Comparison of ENCODE assay signal across 24 cellular contexts in the genomic region with DNA sequence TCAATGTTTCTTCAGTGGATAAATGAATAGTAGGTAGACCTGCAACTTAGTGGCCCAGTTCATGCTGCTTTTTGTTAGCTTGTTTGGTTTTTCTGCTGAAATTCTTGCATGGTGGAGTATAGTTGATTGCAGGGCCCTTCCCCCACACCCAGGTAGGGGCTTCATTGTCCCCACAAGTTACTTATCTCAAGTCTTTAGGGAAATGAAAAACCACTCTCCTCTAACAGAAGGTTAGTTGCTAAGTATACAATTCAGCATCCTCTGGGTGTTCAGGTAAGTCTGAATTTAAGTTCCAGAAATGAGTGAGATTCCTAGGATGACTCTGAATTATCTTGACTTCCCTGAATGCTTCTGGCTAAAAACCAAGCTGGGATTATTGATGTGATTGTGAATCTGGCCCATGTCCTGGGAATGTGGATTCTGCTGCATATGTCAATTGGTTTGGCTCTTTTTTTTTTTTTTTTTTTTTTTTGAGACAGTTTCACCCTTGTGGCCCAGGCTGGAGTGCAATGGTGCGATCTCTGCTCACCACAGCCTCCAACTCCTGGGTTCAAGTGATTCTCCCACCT. TPM values are rescaled to one million over a fixed set of nuclear protein-coding genes. Genes with fewer than 3 reads are reported as not detected.
A peak's percentile ranks its signal among the peaks of the same experiment; 100 is the strongest.
DNase-seq lines count a peak whose midpoint lies in the region; ATAC-seq and TF ChIP-seq lines count a peak whose summit lies in the region.
"Had no signal": no experiment of that assay in that cellular context is flagged by ENCODE, and none has a peak within 500 bp of the region (broad histone marks: within the 10 kb centered on the region; RNA-seq: fewer than 3 reads in every experiment).

No MANE protein-coding gene starts in this region.

- H3K36me3 ChIP-seq in mesendoderm (ENCODE audit: control insufficient read depth, insufficient read depth, low read length) (no peaks in the 10 kb centered on the region), gastroesophageal sphincter (peaks cover 0 to 6% of the 10 kb centered on the region in 2 donors)
- H3K36me3 ChIP-seq: MG63 had no signal

- no peak for TF ChIP-seq EP300 in gastroesophageal sphincter (IDR thresholded peaks at IDR 0.05)

- H3K27ac ChIP-seq in H9 (ENCODE audit: insufficient read length, low read depth, low read length), result peak overlapping the region; percentile 77
- peak overlapping the region; percentile 14 for H3K27ac ChIP-seq in mesendoderm (ENCODE audit: low read depth, low read length)
- H3K27ac ChIP-seq in gastroesophageal sphincter, result no peak overlapping the region

- peaks cover 12 to 13% of the 10 kb centered on the region in 2 experiments for H3K4me1 Mint-ChIP-seq in H9
- H3K4me1 Mint-ChIP-seq in activated CD8-positive, alpha-beta T cell treated with anti-CD3 and anti-CD28 coated beads, Interleukin-2, amount 10 ng/mL, durations not matched to agents 7 days and 5 days (ENCODE audit: low read depth), result no peaks in the 10 kb centered on the region

- H3K27ac Mint-ChIP-seq in H9, result no peak overlapping the region; a peak in 1 of 7 replicates
- H3K27ac Mint-ChIP-seq in activated CD8-positive, alpha-beta T cell treated with anti-CD3 and anti-CD28 coated beads, Interleukin-2, amount 10 ng/mL, durations not matched to agents 7 days and 5 days, result no peak overlapping the region
- H3K27ac Mint-ChIP-seq: CD4-positive, alpha-beta T cell had no signal

- no peak overlapping the region for H2BK15ac ChIP-seq in H9 (ENCODE audit: low read depth, low read length)
- H2BK15ac ChIP-seq in mesendoderm (replicated peaks; ENCODE audit: low read depth), result no peak overlapping the region

- H3K4me2 ChIP-seq in H9 (ENCODE audit: insufficient read depth, insufficient read length, low read length) (no peak overlapping the region), mesendoderm (ENCODE audit: low read length) (no peak overlapping the region)

- H2BK12ac ChIP-seq in H9 (ENCODE audit: insufficient read length, low read depth, low read length), result no peak overlapping the region

- POLR2A ChIA-PET in activated CD8-positive, alpha-beta T cell treated with anti-CD3 and anti-CD28 coated beads, Interleukin-2, amount 10 ng/mL, durations not matched to agents 7 days and 5 days (lab: Charles Lee), result no interaction called here

- H3K56ac ChIP-seq in H9 (ENCODE audit: insufficient read length, low read depth, low read length) (no peak overlapping the region), mesendoderm (ENCODE audit: low read length) (no peak overlapping the region)

- H3K79me1 ChIP-seq in H9 (ENCODE audit: insufficient read depth, low read depth, low read length, poor library complexity, severe bottlenecking) (no peaks in the 10 kb centered on the region), mesendoderm (ENCODE audit: low read length) (peaks cover 6% of the 10 kb centered on the region)

- no peak for ATAC-seq in gastroesophageal sphincter
- no peak for ATAC-seq in activated CD8-positive, alpha-beta T cell treated with anti-CD3 and anti-CD28 coated beads, Interleukin-2, amount 10 ng/mL, durations not matched to agents 7 days and 5 days

- H3K4me3 Mint-ChIP-seq in H9, result no peak overlapping the region
- no peak overlapping the region for H3K4me3 Mint-ChIP-seq in activated CD8-positive, alpha-beta T cell treated with anti-CD3 and anti-CD28 coated beads, Interleukin-2, amount 10 ng/mL, durations not matched to agents 7 days and 5 days
- H3K4me3 Mint-ChIP-seq: CD4-positive, alpha-beta T cell; HFFc6; IgD-negative memory B cell had no signal

- H3K27me3 Mint-ChIP-seq in H9 (ENCODE audit: low read depth), result no peaks in the 10 kb centered on the region
- H3K27me3 Mint-ChIP-seq in activated CD8-positive, alpha-beta T cell treated with anti-CD3 and anti-CD28 coated beads, Interleukin-2, amount 10 ng/mL, durations not matched to agents 7 days and 5 days (ENCODE audit: low read depth), result no peaks in the 10 kb centered on the region
- H3K27me3 Mint-ChIP-seq: CD4-positive, alpha-beta T cell; IgD-negative memory B cell had no signal

- DNase-seq in AG08395 (ENCODE audit: low spot score) (peak; percentile 13), H9 (no peak), astrocyte of the hippocampus (ENCODE audit: low read depth, low spot score) (peak; percentile 25), mesendoderm (peak; percentile 90), HuH-7.5 (ENCODE audit: low spot score) (no peak), NCI-H345 (lab: John Stamatoyannopoulos, UW) (no peak)
- no peak for DNase-seq in activated CD8-positive, alpha-beta T cell treated with anti-CD3 and anti-CD28 coated beads, Interleukin-2, amount 10 ng/mL, durations not matched to agents 7 days and 5 days
- DNase-seq: 8988T; BE2C; CD4-positive, alpha-beta T cell; DMS153; HFFc6; Kasumi-1; MG63; NCI-H1048; NCI-H1436 treated with DMSO at 0.1 percent for 48 hours; NCI-H2029 treated with DMSO at 0.1 percent for 48 hours; NCI-H2171 treated with DMSO at 0.1 percent for 48 hours; NCI-H510A; NCI-H748 treated with DMSO at 0.1 percent for 48 hours; NK-92 treated with Interleukin-12 subunit alpha and Interleukin-12 subunit beta, amount 100 ng/mL, for 24 hours; Right ventricle myocardium superior had no signal

- H2BK120ac ChIP-seq in H9 (ENCODE audit: low read depth, low read length, poor library complexity, severe bottlenecking) (no peak overlapping the region), mesendoderm (ENCODE audit: low read depth, low read length) (no peak overlapping the region)

- H3K4me3 ChIP-seq in mesendoderm (ENCODE audit: low read length) (no peak overlapping the region), gastroesophageal sphincter (no peak overlapping the region)
- H3K4me3 ChIP-seq: MG63 had no signal

- no peak overlapping the region for H4K5ac ChIP-seq in H9 (ENCODE audit: insufficient read length, low read depth, low read length)
- no peak overlapping the region for H4K5ac ChIP-seq in mesendoderm (ENCODE audit: low read length)

- H3K9me3 Mint-ChIP-seq in H9, result no peaks in the 10 kb centered on the region
- no peaks in the 10 kb centered on the region for H3K9me3 Mint-ChIP-seq in activated CD8-positive, alpha-beta T cell treated with anti-CD3 and anti-CD28 coated beads, Interleukin-2, amount 10 ng/mL, durations not matched to agents 7 days and 5 days (ENCODE audit: insufficient read depth)
- H3K9me3 Mint-ChIP-seq: CD4-positive, alpha-beta T cell; HFFc6; IgD-negative memory B cell had no signal

- no peak for TF ChIP-seq POLR2A in gastroesophageal sphincter (IDR thresholded peaks at IDR 0.05)

- H2BK5ac ChIP-seq in H9 (ENCODE audit: insufficient read length, low read length) (no peak overlapping the region), mesendoderm (ENCODE audit: low read length) (no peak overlapping the region)

- WGBS in H9 (ENCODE audit: extremely low coverage, insufficient read length, low lambda C conversion rate), result no CpG with 5 or more reads among the region's 1 CpG
- WGBS in mesendoderm (ENCODE audit: extremely low coverage, insufficient coverage, low lambda C conversion rate), result no CpG with 5 or more reads among the region's 1 CpG
- no CpG with 5 or more reads among the region's 1 CpG for WGBS in gastroesophageal sphincter (ENCODE audit: low coverage in 1 of 2), 2 donors

- H4K91ac ChIP-seq in H9 (ENCODE audit: insufficient read length, low read depth, low read length), result no peak overlapping the region

- H3K23me2 ChIP-seq in H9 (ENCODE audit: insufficient read length, low read depth, low read length, poor library complexity, severe bottlenecking), result no peaks in the 10 kb centered on the region

- H4K8ac ChIP-seq in H9 (replicated peaks; ENCODE audit: insufficient read length, low read depth, low read length), result no peak overlapping the region
- no peak overlapping the region for H4K8ac ChIP-seq in mesendoderm (ENCODE audit: low read depth, low read length)

- H2BK20ac ChIP-seq in H9 (ENCODE audit: low read depth, low read length, poor library complexity, severe bottlenecking), result no peak overlapping the region

- no peaks in the 10 kb centered on the region; a peak in 2 of 7 replicates for H3K36me3 Mint-ChIP-seq in H9 (ENCODE audit: insufficient read depth in 1 of 3, low read depth in 3 of 3)
- no peaks in the 10 kb centered on the region for H3K36me3 Mint-ChIP-seq in activated CD8-positive, alpha-beta T cell treated with anti-CD3 and anti-CD28 coated beads, Interleukin-2, amount 10 ng/mL, durations not matched to agents 7 days and 5 days (ENCODE audit: low read depth)

- H2AK5ac ChIP-seq in H9 (ENCODE audit: insufficient read length, low read length), result no peak overlapping the region
- H2AK5ac ChIP-seq in mesendoderm (ENCODE audit: low read length), result no peak overlapping the region

- H3K23ac ChIP-seq in H9 (ENCODE audit: insufficient read length, low read depth, low read length) (no peak overlapping the region), mesendoderm (ENCODE audit: low read length) (no peak overlapping the region)

- H3K18ac ChIP-seq in H9 (ENCODE audit: insufficient read length, low read depth, low read length), result no peak overlapping the region
- no peak overlapping the region for H3K18ac ChIP-seq in mesendoderm (ENCODE audit: low read length)

- H3K14ac ChIP-seq in H9 (ENCODE audit: insufficient read depth, low read length), result no peak overlapping the region

- no peak for TF ChIP-seq CTCF in H9 (conservative IDR thresholded peaks at IDR 0.05)
- TF ChIP-seq CTCF in gastroesophageal sphincter (IDR thresholded peaks at IDR 0.05), result no peak

- H3K9ac ChIP-seq in H9 (ENCODE audit: extremely low read depth, insufficient read length, low read length) (no peak overlapping the region), mesendoderm (ENCODE audit: low read length) (no peak overlapping the region)

- H3K4me1 ChIP-seq in H9 (ENCODE audit: insufficient read depth, low read length) (peaks cover 9% of the 10 kb centered on the region; the same call in 1 of the 2 replicates), mesendoderm (ENCODE audit: control insufficient read depth, low read depth, low read length) (peaks cover 5% of the 10 kb centered on the region), gastroesophageal sphincter (no peaks in the 10 kb centered on the region)
- H3K4me1 ChIP-seq: BE2C had no signal

- H3K79me2 ChIP-seq in H9 (ENCODE audit: insufficient read depth, low read length) (no peaks in the 10 kb centered on the region), mesendoderm (ENCODE audit: control insufficient read depth, insufficient read depth, low read length) (no peaks in the 10 kb centered on the region)

- H3K27me3 ChIP-seq in H9 (ENCODE audit: insufficient read depth, low read length), result no peaks in the 10 kb centered on the region
- H3K27me3 ChIP-seq in mesendoderm (ENCODE audit: insufficient read depth, low read length, poor library complexity), result no peaks in the 10 kb centered on the region
- H3K27me3 ChIP-seq in gastroesophageal sphincter, result no peaks in the 10 kb centered on the region
- H3K27me3 ChIP-seq: BE2C, MG63 had no signal

- CTCF ChIA-PET in activated CD8-positive, alpha-beta T cell treated with anti-CD3 and anti-CD28 coated beads, Interleukin-2, amount 10 ng/mL, durations not matched to agents 7 days and 5 days (lab: Charles Lee), result no interaction called here

- no peaks in the 10 kb centered on the region for H3K9me3 ChIP-seq in H9 (ENCODE audit: control insufficient read depth, low read depth, low read length)
- H3K9me3 ChIP-seq in gastroesophageal sphincter, result no peaks in the 10 kb centered on the region
- H3K9me3 ChIP-seq: BE2C, MG63 had no signal

- H3T11ph ChIP-seq in H9 (ENCODE audit: low read length), result no peak overlapping the region

- no peak overlapping the region for H2AFZ ChIP-seq in H9 (ENCODE audit: low read length)

- H3K4ac ChIP-seq in H9 (ENCODE audit: low read depth, low read length) (no peak overlapping the region), mesendoderm (ENCODE audit: low read depth, low read length) (no peak overlapping the region)

- H4K20me1 ChIP-seq in H9 (ENCODE audit: control insufficient read depth, insufficient read depth, insufficient read length), result no peaks in the 10 kb centered on the region

RNA-seq across cellular contexts. Expression of gene BCL2L13, which starts 40.3 kb away (rescaled TPM):
- 26.0 and 29.2 TPM in 2 replicates for total RNA-seq in H9 (2021)
- polyA plus RNA-seq in mesendoderm (2013, experiment 1 of 2), result 21.5 TPM
- 21.3 TPM for polyA plus RNA-seq in mesendoderm (2013, experiment 2 of 2)
- total RNA-seq in gastroesophageal sphincter, result 100 to 1,000 TPM in 2 of 4 donors, 10 to 100 TPM in 2; 68.5 to 193 (median 131) TPM
- total RNA-seq in activated CD8-positive, alpha-beta T cell treated with anti-CD3 and anti-CD28 coated beads, Interleukin-2, amount 10 ng/mL, durations not matched to agents 7 days and 5 days, result 10 to 100 TPM; 26.0 to 27.0 TPM

RNA-seq across cellular contexts. Expression of gene ATP6V1E1, which starts 50.4 kb away (rescaled TPM):
- total RNA-seq in H9 (2021), result 89.2 and 90.0 TPM in 2 replicates
- 99.2 TPM for polyA plus RNA-seq in mesendoderm (2013, experiment 1 of 2)
- 97.1 TPM for polyA plus RNA-seq in mesendoderm (2013, experiment 2 of 2)
- total RNA-seq in gastroesophageal sphincter, result 100 to 1,000 TPM; 146 to 252 (median 195) TPM
- 10 to 100 TPM; 86.2 to 88.8 TPM for total RNA-seq in activated CD8-positive, alpha-beta T cell treated with anti-CD3 and anti-CD28 coated beads, Interleukin-2, amount 10 ng/mL, durations not matched to agents 7 days and 5 days

Comparison
In these comparisons a context has a peak if more than half of its experiments do, and no peak if none do; other contexts are left out.
1. DNase-seq: peak in AG08395 (single experiment), astrocyte of the hippocampus (single experiment) and mesendoderm (single experiment); none in H9 (single experiment), activated CD8-positive, alpha-beta T cell treated with anti-CD3 and anti-CD28 coated beads, Interleukin-2, amount 10 ng/mL, durations not matched to agents 7 days and 5 days (single experiment), HuH-7.5 (single experiment) and NCI-H345 (single experiment).
2. H3K27ac ChIP-seq: peak in H9 (single experiment) and mesendoderm (single experiment); none in gastroesophageal sphincter (0 of 4).